23 cellular contexts compared by ENCODE assay signal in the genomic region with DNA sequence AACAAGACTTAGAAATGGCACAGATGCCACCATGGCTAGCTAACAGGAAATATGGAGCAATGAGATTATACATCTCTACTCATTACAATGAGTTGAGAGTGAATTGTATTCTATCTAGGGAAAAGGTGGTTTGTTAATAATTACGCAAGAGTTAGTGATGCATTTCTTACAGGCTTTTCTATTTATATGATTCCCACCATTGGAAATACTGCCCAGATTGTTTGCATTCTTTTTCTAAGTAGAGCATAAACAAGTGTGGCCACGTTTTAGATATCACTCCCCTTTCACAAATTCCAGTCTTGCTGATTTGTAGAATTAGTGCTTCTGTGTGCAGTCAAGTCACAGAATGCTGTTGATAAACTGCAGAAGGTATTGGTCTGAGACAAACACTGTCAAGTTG. TPM values are rescaled to one million over a fixed set of nuclear protein-coding genes. Genes with fewer than 3 reads are reported as not detected.
A peak's percentile ranks its signal among the peaks of the same experiment; 100 is the strongest.
DNase-seq lines count a peak whose midpoint lies in the region; ATAC-seq and TF ChIP-seq lines count a peak whose summit lies in the region.
"Had no signal": no experiment of that assay in that cellular context is flagged by ENCODE, and none has a peak within 500 bp of the region (broad histone marks: within the 10 kb centered on the region; RNA-seq: fewer than 3 reads in every experiment).

No MANE protein-coding gene starts in this region.

- in situ Hi-C loops in KBM-7 (cut with MboI; ENCODE audit: low pct_unique_long_range_greater_than_20kb, low sequenced_read_pairs): no loop called here

- DNase-seq in BJ (ENCODE audit: low read depth) (peak; percentile 18), KBM-7 (peak; percentile 11), choroid plexus epithelial cell (ENCODE audit: low read depth) (peak; percentile 49), kidney epithelial cell (ENCODE audit: low read depth) (peak; percentile 12), NCI-H187 (lab: John Stamatoyannopoulos, UW) (no peak)
- DNase-seq in activated naive CD4-positive, alpha-beta T cell (lab: John Stamatoyannopoulos, UW): no peak
- DNase-seq: activated CD8-positive, alpha-beta T cell treated with anti-CD3 and anti-CD28 coated beads, Interleukin-2, amount 10 ng/mL, durations not matched to agents 7 days and 5 days; activated T-cell treated with anti-CD3 and anti-CD28 coated beads, Interleukin-2, amount 50 U/mL, for 4 hours; C1 segment of cervical spinal cord; dorsolateral prefrontal cortex; hippocampal formation; naive B cell; NCI-H2081; NCI-H526 treated with DMSO at 0.1 percent for 48 hours; ovary; SHP77 treated with DMSO at 0.1 percent for 48 hours; stomach; upper lobe of right lung; WERI-Rb-1 had no signal

- H3K27me3 ChIP-seq in BJ (ENCODE audit: control insufficient read depth, insufficient read depth, low read length): no peaks in the 10 kb centered on the region
- no peaks in the 10 kb centered on the region for H3K27me3 ChIP-seq in kidney epithelial cell (ENCODE audit: control insufficient read depth, insufficient read depth, low read length)
- H3K27me3 ChIP-seq: breast epithelium, dorsolateral prefrontal cortex, ovary, stomach, upper lobe of right lung had no signal

- CTCF ChIA-PET in BJ (lab: Yijun Ruan, JAX): no interaction called here

- POLR2A ChIA-PET in BJ (lab: Charles Lee): no interaction called here

- no peak for ATAC-seq in HG03095 (IDR thresholded peaks at IDR 0.05; ENCODE audit: unreplicated experiment)
- ATAC-seq in HG02970 (IDR thresholded peaks at IDR 0.05; ENCODE audit: low FRiP score, unreplicated experiment): no peak
- ATAC-seq: activated CD8-positive, alpha-beta T cell treated with anti-CD3 and anti-CD28 coated beads, Interleukin-2, amount 10 ng/mL, durations not matched to agents 7 days and 5 days; activated naive CD4-positive, alpha-beta T cell treated with anti-CD3 and anti-CD28 coated beads, Interleukin-2, amount 50 U/mL, for 72 hours; activated T-cell treated with anti-CD3 and anti-CD28 coated beads, Interleukin-2, amount 50 U/mL, for 4 hours; upper lobe of right lung had no signal

- no peak overlapping the region for H3K4me3 ChIP-seq in BJ (ENCODE audit: low read depth, low read length)
- no peak overlapping the region for H3K4me3 ChIP-seq in choroid plexus epithelial cell (ENCODE audit: low read depth, low read length)
- no peak overlapping the region for H3K4me3 ChIP-seq in kidney epithelial cell (ENCODE audit: low read depth, low read length)
- H3K4me3 ChIP-seq: breast epithelium, dorsolateral prefrontal cortex, ovary, stomach, upper lobe of right lung had no signal

- H3K36me3 ChIP-seq in BJ (ENCODE audit: control insufficient read depth, insufficient read depth, low read length) (no peaks in the 10 kb centered on the region), kidney epithelial cell (ENCODE audit: control insufficient read depth, insufficient read depth, low read length) (no peaks in the 10 kb centered on the region)
- H3K36me3 ChIP-seq: breast epithelium, ovary, stomach, upper lobe of right lung, WERI-Rb-1 had no signal

- TF ChIP-seq CTCF in BJ (IDR thresholded peaks at IDR 0.05; ENCODE audit: insufficient read depth, low read depth, low read length) (no peak), choroid plexus epithelial cell (conservative IDR thresholded peaks at IDR 0.05; ENCODE audit: low read depth, low read length) (no peak), kidney epithelial cell (IDR thresholded peaks at IDR 0.05; ENCODE audit: insufficient read depth, low read length, poor library complexity, severe bottlenecking) (no peak)

RNA-seq across cellular contexts. Expression of a gene that starts 56.6 kb away (rescaled TPM):
- 0.53 and 0.96 TPM in 2 replicates for polyA plus RNA-seq in BJ (2011; rRNA removed)
- polyA minus RNA-seq in BJ (2011; rRNA and poly(A)+ RNA removed): 0.10 and 0.57 TPM in 2 replicates
- total RNA-seq in kidney epithelial cell: not detected in 2 replicates
- total RNA-seq: activated CD8-positive, alpha-beta T cell treated with anti-CD3 and anti-CD28 coated beads, Interleukin-2, amount 10 ng/mL, durations not matched to agents 7 days and 5 days; activated naive CD4-positive, alpha-beta T cell treated with anti-CD3 and anti-CD28 coated beads, Interleukin-2, amount 50 U/mL, for 72 hours; activated T-cell treated with anti-CD3 and anti-CD28 coated beads, Interleukin-2, amount 50 U/mL, for 4 hours had no signal

Comparison
In these comparisons a context has a peak if more than half of its experiments do, and no peak if none do; other contexts are left out.
1. DNase-seq: peak in BJ (single experiment), KBM-7 (single experiment), choroid plexus epithelial cell (single experiment) and kidney epithelial cell (single experiment); none in activated naive CD4-positive, alpha-beta T cell (0 of 4) and NCI-H187 (0 of 2).